In the genomic region with DNA sequence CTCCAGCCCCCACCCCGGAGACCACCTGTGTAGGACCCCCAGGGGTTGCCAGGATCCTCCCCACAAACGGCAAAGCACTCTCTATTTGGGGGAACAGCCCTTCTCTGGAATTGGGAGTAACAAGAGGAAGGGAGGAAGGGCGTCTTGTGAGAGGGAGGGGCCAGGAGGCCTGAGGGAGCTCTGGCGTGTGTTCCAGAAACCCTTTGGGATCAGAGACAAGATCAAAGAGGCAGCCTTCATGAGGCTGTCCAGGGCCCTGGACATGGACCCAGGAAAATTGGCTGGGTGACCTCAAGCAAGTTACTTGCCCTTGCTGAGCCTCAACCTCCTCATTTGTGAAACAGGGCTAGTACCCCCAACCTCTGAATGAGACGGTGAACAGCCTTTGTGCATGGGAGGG, we compare ENCODE assay signal across 3 cellular contexts.
TF ChIP-seq lines count a peak whose summit lies in the region.

No MANE protein-coding gene starts in this region.

TF ChIP-seq in GM23338, 12 proteins besides CTCF, POLR2A, EP300 and RAD21 (continued from another document and continues in another):
- TF ChIP-seq CREB1 (CRISPR knock-in tag; IDR thresholded peaks at IDR 0.05; ENCODE audit: low read depth) (no peak), NANOG (IDR thresholded peaks at IDR 0.05; ENCODE audit: borderline replicate concordance) (no peak)
- TF ChIP-seq, protein P1, sequence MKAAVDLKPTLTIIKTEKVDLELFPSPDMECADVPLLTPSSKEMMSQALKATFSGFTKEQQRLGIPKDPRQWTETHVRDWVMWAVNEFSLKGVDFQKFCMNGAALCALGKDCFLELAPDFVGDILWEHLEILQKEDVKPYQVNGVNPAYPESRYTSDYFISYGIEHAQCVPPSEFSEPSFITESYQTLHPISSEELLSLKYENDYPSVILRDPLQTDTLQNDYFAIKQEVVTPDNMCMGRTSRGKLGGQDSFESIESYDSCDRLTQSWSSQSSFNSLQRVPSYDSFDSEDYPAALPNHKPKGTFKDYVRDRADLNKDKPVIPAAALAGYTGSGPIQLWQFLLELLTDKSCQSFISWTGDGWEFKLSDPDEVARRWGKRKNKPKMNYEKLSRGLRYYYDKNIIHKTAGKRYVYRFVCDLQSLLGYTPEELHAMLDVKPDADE (IDR thresholded peaks at IDR 0.05), result no peak
- TF ChIP-seq, protein P2, sequence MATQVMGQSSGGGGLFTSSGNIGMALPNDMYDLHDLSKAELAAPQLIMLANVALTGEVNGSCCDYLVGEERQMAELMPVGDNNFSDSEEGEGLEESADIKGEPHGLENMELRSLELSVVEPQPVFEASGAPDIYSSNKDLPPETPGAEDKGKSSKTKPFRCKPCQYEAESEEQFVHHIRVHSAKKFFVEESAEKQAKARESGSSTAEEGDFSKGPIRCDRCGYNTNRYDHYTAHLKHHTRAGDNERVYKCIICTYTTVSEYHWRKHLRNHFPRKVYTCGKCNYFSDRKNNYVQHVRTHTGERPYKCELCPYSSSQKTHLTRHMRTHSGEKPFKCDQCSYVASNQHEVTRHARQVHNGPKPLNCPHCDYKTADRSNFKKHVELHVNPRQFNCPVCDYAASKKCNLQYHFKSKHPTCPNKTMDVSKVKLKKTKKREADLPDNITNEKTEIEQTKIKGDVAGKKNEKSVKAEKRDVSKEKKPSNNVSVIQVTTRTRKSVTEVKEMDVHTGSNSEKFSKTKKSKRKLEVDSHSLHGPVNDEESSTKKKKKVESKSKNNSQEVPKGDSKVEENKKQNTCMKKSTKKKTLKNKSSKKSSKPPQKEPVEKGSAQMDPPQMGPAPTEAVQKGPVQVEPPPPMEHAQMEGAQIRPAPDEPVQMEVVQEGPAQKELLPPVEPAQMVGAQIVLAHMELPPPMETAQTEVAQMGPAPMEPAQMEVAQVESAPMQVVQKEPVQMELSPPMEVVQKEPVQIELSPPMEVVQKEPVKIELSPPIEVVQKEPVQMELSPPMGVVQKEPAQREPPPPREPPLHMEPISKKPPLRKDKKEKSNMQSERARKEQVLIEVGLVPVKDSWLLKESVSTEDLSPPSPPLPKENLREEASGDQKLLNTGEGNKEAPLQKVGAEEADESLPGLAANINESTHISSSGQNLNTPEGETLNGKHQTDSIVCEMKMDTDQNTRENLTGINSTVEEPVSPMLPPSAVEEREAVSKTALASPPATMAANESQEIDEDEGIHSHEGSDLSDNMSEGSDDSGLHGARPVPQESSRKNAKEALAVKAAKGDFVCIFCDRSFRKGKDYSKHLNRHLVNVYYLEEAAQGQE (IDR thresholded peaks at IDR 0.05; ENCODE audit: unreplicated experiment), result no peak

TF ChIP-seq in SK-N-SH treated with all-trans-retinoic acid at 6 μM for 48 hours, 23 proteins besides CTCF, POLR2A, EP300 and RAD21 (continued from another document):
- no peak for TF ChIP-seq CSDC2 (CRISPR knock-in tag; IDR thresholded peaks at IDR 0.05)
- no peak for TF ChIP-seq ZC3H10 (CRISPR knock-in tag; IDR thresholded peaks at IDR 0.05)
- no peak for TF ChIP-seq PATZ1 (CRISPR knock-in tag; IDR thresholded peaks at IDR 0.05; ENCODE audit: borderline replicate concordance)

TF ChIP-seq in H1, 55 proteins besides CTCF, POLR2A, EP300 and RAD21 (continued from another document):
- TF ChIP-seq FOSL1 (IDR thresholded peaks at IDR 0.05; ENCODE audit: insufficient read depth, low read depth, low read length), result no peak
- TF ChIP-seq HDAC2 (IDR thresholded peaks at IDR 0.05; ENCODE audit: borderline replicate concordance in 1 of 2, low read depth in 2 of 2, low read length in 2 of 2), result no peak
- TF ChIP-seq MAFK (IDR thresholded peaks at IDR 0.05; ENCODE audit: low read depth, low read length), result no peak
- TF ChIP-seq POLR2AphosphoS5 (IDR thresholded peaks at IDR 0.05; ENCODE audit: low read depth, low read length), result no peak
- TF ChIP-seq CHD2 (IDR thresholded peaks at IDR 0.05; ENCODE audit: low read length), result no peak
- no peak for TF ChIP-seq SP2 (IDR thresholded peaks at IDR 0.05; ENCODE audit: low read length)
